Comparison of ENCODE assay signal across 8 cellular contexts in the genomic region with DNA sequence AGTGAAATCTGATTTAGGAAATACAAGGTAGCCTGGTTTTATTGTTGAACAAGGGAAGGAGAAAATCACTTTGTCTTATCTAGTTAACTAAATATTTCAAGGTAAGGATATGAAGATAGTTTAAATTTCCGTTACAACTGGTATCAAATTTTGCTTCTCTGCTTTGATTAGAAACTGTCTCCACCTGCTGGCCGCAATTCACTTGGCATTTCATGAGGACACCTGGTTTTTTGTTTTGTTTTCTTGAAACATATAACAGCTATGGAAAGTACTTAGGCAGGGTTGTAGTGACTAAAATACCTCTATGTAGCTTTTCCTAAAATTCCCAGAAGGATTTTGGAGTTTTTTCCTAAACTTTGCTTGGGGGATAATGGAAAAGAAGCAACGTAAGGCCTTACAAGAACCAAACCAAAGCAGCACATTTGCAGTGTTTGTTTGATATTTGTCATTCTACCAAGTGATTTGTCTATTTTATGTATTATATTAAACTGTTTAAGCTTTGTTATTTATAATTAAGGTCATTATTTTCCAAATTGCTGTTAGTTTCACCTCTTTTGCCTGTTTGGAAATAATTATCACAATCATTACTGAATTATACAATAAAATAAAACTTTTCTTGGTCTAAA.
DNase-seq lines count a peak whose midpoint lies in the region; ATAC-seq and TF ChIP-seq lines count a peak whose summit lies in the region.

No MANE protein-coding gene starts in this region.

- H3K27ac ChIP-seq in testis: no peak overlapping the region

- POLR2A ChIA-PET in activated B cell treated with CpG ODN at 0.5 μM for 24 hours (lab: Charles Lee): interaction anchor here (0.6 to 1.8 kb wide), 2 partner anchors 80 to 264 kb away, joined by 5 to 6 read pairs; no protein-coding TSS in a partner anchor

- H3K27me3 Mint-ChIP-seq in activated B cell treated with CpG ODN at 0.5 μM for 24 hours (no peaks in the 10 kb centered on the region), memory B cell (no peaks in the 10 kb centered on the region)

- H3K4me3 Mint-ChIP-seq in activated B cell treated with CpG ODN at 0.5 μM for 24 hours (no peak overlapping the region), memory B cell (no peak overlapping the region)

- H3K36me3 ChIP-seq in testis (ENCODE audit: low read depth, missing control alignments): no peaks in the 10 kb centered on the region

- no peaks in the 10 kb centered on the region for H3K9me3 ChIP-seq in testis

- no peak for TF ChIP-seq POLR2A in testis (IDR thresholded peaks at IDR 0.05)

- ATAC-seq in activated B cell treated with CpG ODN at 0.5 μM for 24 hours (ENCODE audit: low read depth) (no peak), memory B cell (ENCODE audit: low read depth) (peak; percentile 34)

- intact Hi-C loops in activated B cell treated with CpG ODN at 0.5 μM for 24 hours (cut with micrococcal nuclease): loop anchor here (1.0 to 5.0 kb wide), 4 partner anchors 27 to 174 kb away; no protein-coding TSS in a partner anchor
- intact Hi-C loops in testis (cut with DNase I; ENCODE audit: low total_unique reads): loop anchor here (10.0 kb wide), 1 partner anchor 74 kb away; a partner anchor contains a TSS
- intact Hi-C loops in posterior vena cava (cut with DNase I): loop anchor here in 1 of 2 donors (5.0 kb wide), 1 partner anchor 81 kb away; no protein-coding TSS in a partner anchor

- H3K4me3 ChIP-seq in testis: no peak overlapping the region

- H3K9me3 Mint-ChIP-seq in activated B cell treated with CpG ODN at 0.5 μM for 24 hours (peaks cover 6% of the 10 kb centered on the region), memory B cell (peaks cover 3% of the 10 kb centered on the region)

- H3K4me1 ChIP-seq in testis: peaks cover 4% of the 10 kb centered on the region

- no peaks in the 10 kb centered on the region for H3K27me3 ChIP-seq in testis

- CTCF ChIA-PET in activated B cell treated with CpG ODN at 0.5 μM for 24 hours (lab: Charles Lee): interaction anchor here (0.6 to 6.5 kb wide), 12 partner anchors 11 to 87 kb away, joined by 3 to 157 read pairs (median 5); no protein-coding TSS in a partner anchor

- 36 to 39% methylated on average over 3 of the region's 3 CpGs for WGBS in testis, 2 donors

- H3K27ac Mint-ChIP-seq in activated B cell treated with CpG ODN at 0.5 μM for 24 hours (no peak overlapping the region), memory B cell (no peak overlapping the region)

- H3K36me3 Mint-ChIP-seq in activated B cell treated with CpG ODN at 0.5 μM for 24 hours (ENCODE audit: low read depth) (peaks cover 5% of the 10 kb centered on the region), memory B cell (peaks cover 6% of the 10 kb centered on the region)

- TF ChIP-seq CTCF in activated B cell treated with CpG ODN at 0.5 μM for 24 hours (IDR thresholded peaks at IDR 0.05) (peak; percentile 64), testis (IDR thresholded peaks at IDR 0.05) (peak; percentile 55 to 70 (median 65))

- DNase-seq in NCI-H2029 (lab: John Stamatoyannopoulos, UW) (peak; percentile 6), NCI-H2029 treated with DMSO at 0.1 percent for 48 hours (lab: John Stamatoyannopoulos, UW) (no peak), NCI-H1092 (lab: John Stamatoyannopoulos, UW) (peak; percentile 32), activated B cell treated with CpG ODN at 0.5 μM for 24 hours (no peak), dedifferentiated amniotic fluid mesenchymal stem cell (ENCODE audit: extremely low spot score) (peak; percentile 26), memory B cell (ENCODE audit: low spot score in 2 of 2) (peak; percentile 16 to 34), testis (peak; percentile 77), posterior vena cava (ENCODE audit: low spot score) (no peak)

- H3K4me1 Mint-ChIP-seq in activated B cell treated with CpG ODN at 0.5 μM for 24 hours: no peaks in the 10 kb centered on the region
- no peaks in the 10 kb centered on the region for H3K4me1 Mint-ChIP-seq in memory B cell

Comparison
In these comparisons a context has a peak if more than half of its experiments do, and no peak if none do; other contexts are left out.
1. DNase-seq: peak in NCI-H2029 (single experiment), NCI-H1092 (single experiment), dedifferentiated amniotic fluid mesenchymal stem cell (single experiment), memory B cell (2 of 2) and testis (single experiment); none in NCI-H2029 treated with DMSO at 0.1 percent for 48 hours (single experiment), activated B cell treated with CpG ODN at 0.5 μM for 24 hours (single experiment) and posterior vena cava (single experiment).